Comparison of ENCODE assay signal across 8 cellular contexts in the genomic region with DNA sequence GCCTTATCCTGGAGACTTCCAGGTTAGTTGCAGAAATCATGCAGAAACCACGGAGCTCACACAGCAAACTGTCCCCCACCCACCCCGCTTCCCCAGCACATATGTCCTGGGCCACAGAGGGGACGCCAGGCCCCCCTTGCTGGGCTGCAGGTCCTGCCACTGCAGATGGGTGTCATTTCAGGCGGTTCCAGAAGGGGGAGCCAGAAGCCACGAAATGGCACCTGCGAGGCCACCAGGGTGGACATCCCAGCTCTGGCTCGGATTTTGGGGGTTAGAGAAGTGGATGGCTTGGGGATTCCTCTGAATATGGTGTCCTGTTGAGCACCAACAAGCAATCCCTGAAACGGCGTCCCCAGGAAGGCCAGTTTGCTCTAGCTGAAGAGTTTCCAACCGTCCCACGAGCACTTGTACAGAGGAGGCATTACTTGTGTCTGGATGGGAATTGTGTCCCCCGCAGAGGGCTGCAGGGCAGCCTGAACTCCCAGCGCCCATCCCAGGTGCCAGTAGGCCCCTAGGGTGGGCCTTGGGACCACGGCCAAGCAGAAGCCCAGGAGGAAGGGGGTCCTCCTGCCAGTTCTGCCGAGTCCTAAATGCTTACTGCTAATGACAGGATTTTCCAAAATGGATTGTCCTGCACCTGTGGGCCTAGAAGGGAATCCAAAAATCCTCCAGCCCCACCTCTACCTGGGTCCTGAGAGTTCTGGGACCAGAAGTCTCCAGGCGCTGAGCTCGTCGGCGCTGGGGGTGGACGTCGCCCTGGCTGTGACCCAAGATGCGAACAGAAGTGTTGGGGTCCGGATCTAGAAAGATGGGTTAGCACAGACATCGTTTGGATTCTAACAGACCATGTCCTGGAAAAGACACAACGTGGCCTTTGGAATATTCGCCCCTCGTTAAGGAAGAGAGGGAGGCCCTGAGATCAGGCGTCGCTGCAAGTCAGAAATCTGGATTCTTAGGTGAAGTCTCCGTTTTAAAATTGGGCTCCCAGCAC. TPM values are rescaled to one million over a fixed set of nuclear protein-coding genes. Genes with fewer than 3 reads are reported as not detected.
DNase-seq lines count a peak whose midpoint lies in the region; ATAC-seq and TF ChIP-seq lines count a peak whose summit lies in the region.

No MANE protein-coding gene starts in this region.

- H2AFZ ChIP-seq in OCI-LY7 (ENCODE audit: low read length): no peak overlapping the region
- no peak overlapping the region for H2AFZ ChIP-seq in trophoblast cell (ENCODE audit: insufficient read depth, low read length, poor library complexity)

- no peaks in the 10 kb centered on the region; the same call in 1 of the 2 replicates for H3K36me3 ChIP-seq in OCI-LY7 (ENCODE audit: insufficient read depth, low read length)
- H3K36me3 ChIP-seq in trophoblast cell (ENCODE audit: control insufficient read depth in 1 of 2, insufficient read depth in 2 of 2, low read length in 2 of 2): peaks cover 6 to 8% of the 10 kb centered on the region in 2 experiments

- H4K8ac ChIP-seq in trophoblast cell (ENCODE audit: low read depth, low read length): no peak overlapping the region

- H3K27ac ChIP-seq in OCI-LY7 (ENCODE audit: low read depth, low read length, poor library complexity, severe bottlenecking) (no peak overlapping the region), trophoblast cell (ENCODE audit: low read depth, low read length) (no peak overlapping the region)

- H2BK120ac ChIP-seq in trophoblast cell (ENCODE audit: insufficient read depth, low read length, poor library complexity): no peak overlapping the region

- no TSS peak for BruUV-seq in OCI-LY7 (replicated peaks; lab: Mats Ljungman, UMichigan)

- peak; percentile 44 for ATAC-seq in GM21786 (IDR thresholded peaks at IDR 0.05; ENCODE audit: unreplicated experiment)
- no peak for ATAC-seq in HG02938 (IDR thresholded peaks at IDR 0.05; ENCODE audit: unreplicated experiment)

- H3K79me2 ChIP-seq in OCI-LY7 (ENCODE audit: insufficient read depth, low read depth, low read length): no peaks in the 10 kb centered on the region
- H3K79me2 ChIP-seq in trophoblast cell (ENCODE audit: control insufficient read depth, insufficient read depth, low read length, poor library complexity): no peaks in the 10 kb centered on the region

- no peak overlapping the region for H3K9ac ChIP-seq in trophoblast cell (ENCODE audit: low read length)

- no peaks in the 10 kb centered on the region for H3K27me3 ChIP-seq in trophoblast cell (ENCODE audit: insufficient read depth, low read length)

- peak; percentile 78 for TF ChIP-seq CTCF in OCI-LY7 (conservative IDR thresholded peaks at IDR 0.05; ENCODE audit: low read length)

- H2BK12ac ChIP-seq in trophoblast cell (ENCODE audit: low read length): no peak overlapping the region

- H3K4me3 ChIP-seq in OCI-LY7 (ENCODE audit: low read depth, low read length, poor library complexity, severe bottlenecking): no peak overlapping the region
- no peak overlapping the region for H3K4me3 ChIP-seq in trophoblast cell (ENCODE audit: low read depth, low read length)

- no peaks in the 10 kb centered on the region for H3K9me3 ChIP-seq in OCI-LY7 (ENCODE audit: low read length)
- no peaks in the 10 kb centered on the region for H3K9me3 ChIP-seq in trophoblast cell (ENCODE audit: insufficient read depth, low read depth, low read length)

- no peaks in the 10 kb centered on the region for H3K79me1 ChIP-seq in trophoblast cell (ENCODE audit: low read length)

- H3K4ac ChIP-seq in trophoblast cell (ENCODE audit: low read depth, low read length): no peak overlapping the region

- H3K23ac ChIP-seq in trophoblast cell (ENCODE audit: low read length): no peak overlapping the region

- no peak overlapping the region for H4K91ac ChIP-seq in trophoblast cell (ENCODE audit: low read depth, low read length)

- no peak overlapping the region for H2BK5ac ChIP-seq in trophoblast cell (ENCODE audit: low read depth, low read length, poor library complexity)

- no peak overlapping the region for H3K14ac ChIP-seq in trophoblast cell (ENCODE audit: low read length)

- H2AK5ac ChIP-seq in trophoblast cell (ENCODE audit: low read length): no peak overlapping the region

- H4K20me1 ChIP-seq in OCI-LY7 (ENCODE audit: insufficient read depth, low read length): no peaks in the 10 kb centered on the region

- H4K12ac ChIP-seq in trophoblast cell (ENCODE audit: low read depth, low read length): no peak overlapping the region

- WGBS in trophoblast cell (ENCODE audit: extremely low coverage, insufficient coverage, insufficient read length): no CpG with 5 or more reads among the region's 30 CpGs

- H3K18ac ChIP-seq in trophoblast cell (ENCODE audit: low read length): no peak overlapping the region

- intact Hi-C loops in OCI-LY7 (cut with micrococcal nuclease; ENCODE audit: unreplicated experiment): loop anchor here (1.0 kb wide), 1 partner anchor 263 kb away; no protein-coding TSS in a partner anchor

- CTCF ChIA-PET in OCI-LY7 (lab: Charles Lee; ENCODE audit: unreplicated experiment): no interaction called here

- H3K4me1 ChIP-seq in OCI-LY7 (ENCODE audit: insufficient read depth, low read length, poor library complexity, severe bottlenecking) (peaks cover 9% of the 10 kb centered on the region), trophoblast cell (ENCODE audit: control insufficient read depth in 1 of 2, insufficient read depth in 2 of 2, low read length in 2 of 2) (no peaks in the 10 kb centered on the region)

- H3K4me2 ChIP-seq in OCI-LY7 (ENCODE audit: low read length) (no peak overlapping the region), trophoblast cell (ENCODE audit: low read length) (no peak overlapping the region)

- DNase-seq in D341Med (ENCODE audit: low spot score): peak; percentile 93
- peak; percentile 50 for DNase-seq in OCI-LY7 (ENCODE audit: low spot score)
- DNase-seq in activated T-helper 9 cell treated with anti-CD3 and anti-CD28 coated beads, Interleukin-2, amount 50 U/mL, for 16 hours (ENCODE audit: low read depth): peak; percentile 59
- peak; percentile 80 for DNase-seq in germinal center (ENCODE audit: low spot score)
- DNase-seq in trophoblast cell: peak; percentile 27 to 72
- DNase-seq in dedifferentiated amniotic fluid mesenchymal stem cell (ENCODE audit: extremely low spot score): no peak

- no peaks in the 10 kb centered on the region for H3K9me2 ChIP-seq in OCI-LY7 (ENCODE audit: insufficient read depth, low read length)

- POLR2A ChIA-PET in OCI-LY7 (lab: Charles Lee): no interaction called here

RNA-seq across cellular contexts. Expression of gene NFATC1, which starts 14.6 kb away (rescaled TPM):
- total RNA-seq in OCI-LY7 (2014; rRNA removed; shearing (Covaris generic)): 15.3 and 23.6 TPM in 2 replicates
- total RNA-seq in OCI-LY7 (2022): 50.4 and 54.3 TPM in 2 replicates
- 3.9 and 4.4 TPM in 2 replicates for polyA plus RNA-seq in trophoblast cell (2013)
